13 cellular contexts compared by ENCODE assay signal in genomic region chr2:46382331-46383112, GRCh38.
DNase-seq lines count a peak whose midpoint lies in the region; ATAC-seq and TF ChIP-seq lines count a peak whose summit lies in the region.
"Had no signal": no experiment of that assay in that cellular context is flagged by ENCODE, and none has a peak within 500 bp of the region (broad histone marks: within the 10 kb centered on the region; RNA-seq: fewer than 3 reads in every experiment).

No MANE protein-coding gene starts in this region.

- ATAC-seq in activated CD8-positive, alpha-beta memory T cell treated with anti-CD3 and anti-CD28 coated beads, Interleukin-2, amount 10 ng/mL, durations not matched to agents 7 days and 5 days: no peak

- no peak overlapping the region for H2AK5ac ChIP-seq in mesenchymal stem cell (ENCODE audit: low read length, severe bottlenecking)

- H3K4ac ChIP-seq in mesenchymal stem cell (ENCODE audit: low read depth in 1 of 2, low read length in 2 of 2): no peak overlapping the region

- no peak overlapping the region for H2BK5ac ChIP-seq in mesenchymal stem cell (ENCODE audit: low read depth, low read length, poor library complexity, severe bottlenecking)

- H3K36me3 ChIP-seq in ascending aorta: peaks cover 69 to 84% of the 10 kb centered on the region in 2 donors
- peaks cover 69 to 74% of the 10 kb centered on the region in 2 experiments for H3K36me3 ChIP-seq in mesenchymal stem cell (ENCODE audit: control insufficient read depth in 1 of 2, insufficient read depth in 2 of 2, low read depth in 1 of 2, low read length in 2 of 2)

- H3K9me3 ChIP-seq in ascending aorta: no peaks in the 10 kb centered on the region
- H3K9me3 ChIP-seq in mesenchymal stem cell (ENCODE audit: control insufficient read depth, low read length): no peaks in the 10 kb centered on the region
- H3K9me3 ChIP-seq: BLaER1 treated with 17β-estradiol and CSF1 and Interleukin-3, amounts not matched to agents 10 nM and 100 nM had no signal

- no peaks in the 10 kb centered on the region for H3K27me3 Mint-ChIP-seq in activated CD8-positive, alpha-beta memory T cell treated with anti-CD3 and anti-CD28 coated beads, Interleukin-2, amount 10 ng/mL, durations not matched to agents 7 days and 5 days
- H3K27me3 Mint-ChIP-seq in type B pancreatic cell: no peaks in the 10 kb centered on the region

- intact Hi-C loops in ascending aorta (cut with DNase I): no loop called here

- peaks cover 6% of the 10 kb centered on the region for H3K36me3 Mint-ChIP-seq in activated CD8-positive, alpha-beta memory T cell treated with anti-CD3 and anti-CD28 coated beads, Interleukin-2, amount 10 ng/mL, durations not matched to agents 7 days and 5 days
- peaks cover 15% of the 10 kb centered on the region for H3K36me3 Mint-ChIP-seq in type B pancreatic cell
- H3K36me3 Mint-ChIP-seq: CD8-positive, alpha-beta memory T cell had no signal

- H3K9ac ChIP-seq in mesenchymal stem cell (ENCODE audit: low read length): no peak overlapping the region
- H3K9ac ChIP-seq: BLaER1 treated with 17β-estradiol and CSF1 and Interleukin-3, amounts not matched to agents 10 nM and 100 nM had no signal

- no peak overlapping the region for H3K4me2 ChIP-seq in mesenchymal stem cell (ENCODE audit: low read length, poor library complexity, severe bottlenecking)

- peak overlapping the region; percentile 23 for H2BK15ac ChIP-seq in mesenchymal stem cell (ENCODE audit: low read depth, poor library complexity, severe bottlenecking)

- no peak overlapping the region for H3K23ac ChIP-seq in mesenchymal stem cell (ENCODE audit: low read length in 2 of 2)

- H2AFZ ChIP-seq in mesenchymal stem cell (ENCODE audit: low read depth, low read length): no peak overlapping the region

- no peak overlapping the region for H4K91ac ChIP-seq in mesenchymal stem cell (ENCODE audit: low read length)

- H4K8ac ChIP-seq in mesenchymal stem cell (ENCODE audit: low read length): no peak overlapping the region

- peaks cover 7% of the 10 kb centered on the region for H3K4me1 Mint-ChIP-seq in activated CD8-positive, alpha-beta memory T cell treated with anti-CD3 and anti-CD28 coated beads, Interleukin-2, amount 10 ng/mL, durations not matched to agents 7 days and 5 days
- H3K4me1 Mint-ChIP-seq in type B pancreatic cell (ENCODE audit: unreplicated experiment): peaks cover 11% of the 10 kb centered on the region

- no peaks in the 10 kb centered on the region for H3K9me3 Mint-ChIP-seq in activated CD8-positive, alpha-beta memory T cell treated with anti-CD3 and anti-CD28 coated beads, Interleukin-2, amount 10 ng/mL, durations not matched to agents 7 days and 5 days (ENCODE audit: low read depth)
- no peaks in the 10 kb centered on the region for H3K9me3 Mint-ChIP-seq in type B pancreatic cell
- H3K9me3 Mint-ChIP-seq: CD8-positive, alpha-beta memory T cell had no signal

- peak; percentile 42 for DNase-seq in activated CD8-positive, alpha-beta memory T cell treated with anti-CD3 and anti-CD28 coated beads for 24 hours
- no peak for DNase-seq in activated CD8-positive, alpha-beta memory T cell treated with anti-CD3 and anti-CD28 coated beads, Interleukin-2, amount 10 ng/mL, durations not matched to agents 7 days and 5 days
- DNase-seq in ascending aorta (ENCODE audit: low spot score in 2 of 2) (peak in 1 of 2 donors; percentile 57), mesenchymal stem cell (no peak), type B pancreatic cell (ENCODE audit: extremely low spot score, unreplicated experiment) (peak; percentile 60), pons (ENCODE audit: low spot score) (no peak), KG1 (lab: John Stamatoyannopoulos, UW) (no peak)
- DNase-seq: CD8-positive, alpha-beta memory T cell; DMS79; NCI-H187; NCI-H69; OCI-M1 had no signal

- no peaks in the 10 kb centered on the region for H3K27me3 ChIP-seq in ascending aorta
- H3K27me3 ChIP-seq in mesenchymal stem cell (ENCODE audit: control insufficient read depth in 1 of 2, insufficient read depth in 1 of 2, low read length in 2 of 2): no peaks in the 10 kb centered on the region
- H3K27me3 ChIP-seq: BLaER1 treated with 17β-estradiol and CSF1 and Interleukin-3, amounts not matched to agents 10 nM and 100 nM had no signal

- H3K27ac ChIP-seq in ascending aorta (peak overlapping the region; percentile 7 to 44), mesenchymal stem cell (ENCODE audit: low read length, poor library complexity, severe bottlenecking) (no peak overlapping the region)
- H3K27ac ChIP-seq: BLaER1 treated with 17β-estradiol and CSF1 and Interleukin-3, amounts not matched to agents 10 nM and 100 nM had no signal

- no peak overlapping the region for H2BK120ac ChIP-seq in mesenchymal stem cell (ENCODE audit: low read depth, low read length)

- H2BK12ac ChIP-seq in mesenchymal stem cell (ENCODE audit: low read length in 2 of 2): no peak overlapping the region

- no peak overlapping the region for H3K14ac ChIP-seq in mesenchymal stem cell (ENCODE audit: low read length in 2 of 2)

- TF ChIP-seq CTCF in ascending aorta (IDR thresholded peaks at IDR 0.05) (no peak), type B pancreatic cell (conservative IDR thresholded peaks at IDR 0.05) (no peak)

- H3K4me1 ChIP-seq in ascending aorta: peaks cover 4 to 24% of the 10 kb centered on the region in 2 donors
- H3K4me1 ChIP-seq in mesenchymal stem cell (ENCODE audit: control insufficient read depth, insufficient read depth, low read depth, low read length): peaks cover 1% of the 10 kb centered on the region

- no peak overlapping the region for H3K4me3 Mint-ChIP-seq in activated CD8-positive, alpha-beta memory T cell treated with anti-CD3 and anti-CD28 coated beads, Interleukin-2, amount 10 ng/mL, durations not matched to agents 7 days and 5 days
- H3K4me3 Mint-ChIP-seq in type B pancreatic cell: no peak overlapping the region
- H3K4me3 Mint-ChIP-seq: CD8-positive, alpha-beta memory T cell had no signal

- 92% methylated on average over 14 of the region's 14 CpGs for WGBS in mesenchymal stem cell

- no peaks in the 10 kb centered on the region for H3K79me1 ChIP-seq in mesenchymal stem cell (replicated peaks; ENCODE audit: low read length, poor library complexity, severe bottlenecking)

- H3K27ac Mint-ChIP-seq in activated CD8-positive, alpha-beta memory T cell treated with anti-CD3 and anti-CD28 coated beads, Interleukin-2, amount 10 ng/mL, durations not matched to agents 7 days and 5 days: no peak overlapping the region
- no peak overlapping the region for H3K27ac Mint-ChIP-seq in type B pancreatic cell

- H3K18ac ChIP-seq in mesenchymal stem cell (ENCODE audit: low read depth in 1 of 2, low read length in 2 of 2): no peak overlapping the region

- no peak overlapping the region for H3K4me3 ChIP-seq in ascending aorta
- no peak overlapping the region for H3K4me3 ChIP-seq in mesenchymal stem cell (ENCODE audit: insufficient read depth in 1 of 2, low read depth in 1 of 2, low read length in 2 of 2)
- H3K4me3 ChIP-seq: BLaER1 treated with 17β-estradiol and CSF1 and Interleukin-3, amounts not matched to agents 10 nM and 100 nM had no signal

- CTCF ChIA-PET in activated CD8-positive, alpha-beta memory T cell treated with anti-CD3 and anti-CD28 coated beads, Interleukin-2, amount 10 ng/mL, durations not matched to agents 7 days and 5 days (lab: Charles Lee): no interaction called here

Comparison
In these comparisons a context has a peak if more than half of its experiments do, and no peak if none do; other contexts are left out.
1. DNase-seq: peak in activated CD8-positive, alpha-beta memory T cell treated with anti-CD3 and anti-CD28 coated beads for 24 hours (single experiment) and type B pancreatic cell (single experiment); none in activated CD8-positive, alpha-beta memory T cell treated with anti-CD3 and anti-CD28 coated beads, Interleukin-2, amount 10 ng/mL, durations not matched to agents 7 days and 5 days (single experiment), mesenchymal stem cell (single experiment), pons (single experiment) and KG1 (single experiment).